Comparison of ENCODE assay signal across 9 cellular contexts in the genomic region with DNA sequence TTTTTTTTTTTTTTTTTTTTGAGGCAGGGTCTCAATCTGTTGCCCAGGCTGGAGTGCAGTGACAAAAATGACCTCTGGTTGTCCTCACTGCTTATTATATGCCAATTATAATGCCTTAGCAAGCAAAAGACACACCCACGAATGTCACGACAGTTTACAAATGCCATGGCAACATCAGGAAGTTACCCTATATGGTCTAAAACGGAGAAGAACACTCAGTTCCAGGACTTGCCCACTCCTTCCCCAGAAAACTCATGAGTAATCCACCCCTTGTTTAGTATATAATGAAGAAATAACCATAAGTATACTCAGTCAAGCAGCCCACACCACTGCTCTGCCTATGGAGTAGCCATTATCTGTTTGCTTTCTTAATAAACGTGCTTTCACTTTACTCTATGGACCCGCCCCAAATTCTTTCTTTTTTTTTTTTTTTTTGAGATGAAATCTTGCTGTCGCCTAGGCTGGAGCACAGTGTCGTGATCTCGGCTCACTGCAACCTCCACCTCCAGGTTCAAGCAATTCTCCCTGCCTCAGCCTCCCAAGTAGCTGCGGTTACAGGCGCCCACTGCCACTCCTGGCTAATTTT.
DNase-seq lines count a peak whose midpoint lies in the region; ATAC-seq and TF ChIP-seq lines count a peak whose summit lies in the region.
"Had no signal": no experiment of that assay in that cellular context is flagged by ENCODE, and none has a peak within 500 bp of the region (broad histone marks: within the 10 kb centered on the region; RNA-seq: fewer than 3 reads in every experiment).

No MANE protein-coding gene starts in this region.

- H3K27ac ChIP-seq in Karpas-422 (ENCODE audit: low read length), result no peak overlapping the region
- peak overlapping the region; percentile 71 for H3K27ac ChIP-seq in lower lobe of right lung

- peak overlapping the region; percentile 7 to 56 for H3K4me3 Mint-ChIP-seq in CD14-positive monocyte
- H3K4me3 Mint-ChIP-seq in activated T-cell treated with anti-CD3 and anti-CD28 coated beads, Interleukin-2, amount 50 U/mL, for 4 hours, result peak overlapping the region; percentile 39
- H3K4me3 Mint-ChIP-seq in immature natural killer cell, result peak overlapping the region in 1 of 5 donors; percentile 56

- TF ChIP-seq CTCF in CD14-positive monocyte (IDR thresholded peaks at IDR 0.05) (no peak), lower lobe of right lung (IDR thresholded peaks at IDR 0.05) (peak; percentile 16)

- intact Hi-C loops in CD14-positive monocyte (cut with micrococcal nuclease), result no loop called here
- intact Hi-C loops in lower lobe of right lung (cut with DNase I), result no loop called here

- H3K36me3 ChIP-seq in Karpas-422 (ENCODE audit: insufficient read depth, low read length) (no peaks in the 10 kb centered on the region), lower lobe of right lung (no peaks in the 10 kb centered on the region)

- H3K27ac Mint-ChIP-seq in CD14-positive monocyte, result no peak overlapping the region
- no peak overlapping the region for H3K27ac Mint-ChIP-seq in immature natural killer cell
- H3K27ac Mint-ChIP-seq: IgD-negative memory B cell had no signal

- H3K36me3 Mint-ChIP-seq in CD14-positive monocyte, result no peaks in the 10 kb centered on the region
- no peaks in the 10 kb centered on the region for H3K36me3 Mint-ChIP-seq in activated T-cell treated with anti-CD3 and anti-CD28 coated beads, Interleukin-2, amount 50 U/mL, for 4 hours (ENCODE audit: insufficient read depth)
- H3K36me3 Mint-ChIP-seq in immature natural killer cell, result peaks cover 0 to 3% (median 0%) of the 10 kb centered on the region in 3 donors
- H3K36me3 Mint-ChIP-seq: IgD-negative memory B cell had no signal

- H3K9ac ChIP-seq in Karpas-422 (ENCODE audit: low read length), result no peak overlapping the region

- no peak for DNase-seq in CD14-positive monocyte (ENCODE audit: low spot score)
- DNase-seq in Karpas-422, result peak; percentile 46
- no peak for DNase-seq in activated T-cell treated with anti-CD3 and anti-CD28 coated beads, Interleukin-2, amount 50 U/mL, for 4 hours
- no peak for DNase-seq in lower lobe of right lung
- no peak for DNase-seq in NCI-H510A treated with DMSO at 0.1 percent for 48 hours (lab: John Stamatoyannopoulos, UW)
- DNase-seq in immature natural killer cell, result no peak

- H3K4me3 ChIP-seq in Karpas-422 (ENCODE audit: low read length) (peak overlapping the region; percentile 39; the same call in 1 of the 2 replicates), lower lobe of right lung (peak overlapping the region; percentile 6)

- H3K4me1 Mint-ChIP-seq in CD14-positive monocyte (peaks cover 7% of the 10 kb centered on the region), immature natural killer cell (no peaks in the 10 kb centered on the region)
- peaks cover 14% of the 10 kb centered on the region for H3K4me1 Mint-ChIP-seq in activated T-cell treated with anti-CD3 and anti-CD28 coated beads, Interleukin-2, amount 50 U/mL, for 4 hours (ENCODE audit: low read depth)

- no peaks in the 10 kb centered on the region for H3K9me2 ChIP-seq in Karpas-422 (replicated peaks; ENCODE audit: insufficient read depth, low read length)

- H3K9me3 Mint-ChIP-seq in CD14-positive monocyte (peaks cover 0 to 2% (median 0%) of the 10 kb centered on the region in 7 donors), immature natural killer cell (peaks cover 0 to 2% (median 0%) of the 10 kb centered on the region in 6 donors)
- H3K9me3 Mint-ChIP-seq in activated T-cell treated with anti-CD3 and anti-CD28 coated beads, Interleukin-2, amount 50 U/mL, for 4 hours, result no peaks in the 10 kb centered on the region

- peak; percentile 84 to 89 for ATAC-seq in activated T-cell treated with anti-CD3 and anti-CD28 coated beads, Interleukin-2, amount 50 U/mL, for 4 hours
- ATAC-seq in lower lobe of right lung (peak; percentile 73 to 79), GM21381 (IDR thresholded peaks at IDR 0.05; ENCODE audit: unreplicated experiment) (no peak), HG03280 (IDR thresholded peaks at IDR 0.05; ENCODE audit: unreplicated experiment) (no peak)

- H3K79me2 ChIP-seq in Karpas-422 (ENCODE audit: low read length), result no peaks in the 10 kb centered on the region

- H2AFZ ChIP-seq in Karpas-422 (ENCODE audit: low read length), result peak overlapping the region; percentile 45; the same call in 1 of the 2 replicates

- peaks cover 16 to 22% (median 16%) of the 10 kb centered on the region in 3 donors for H3K27me3 Mint-ChIP-seq in CD14-positive monocyte (ENCODE audit: low read depth in 3 of 3)
- peaks cover 9% of the 10 kb centered on the region for H3K27me3 Mint-ChIP-seq in activated T-cell treated with anti-CD3 and anti-CD28 coated beads, Interleukin-2, amount 50 U/mL, for 4 hours (ENCODE audit: low read depth)
- peaks cover 1 to 5% (median 3%) of the 10 kb centered on the region in 3 donors for H3K27me3 Mint-ChIP-seq in immature natural killer cell (ENCODE audit: low read depth in 3 of 3)

- H3K4me1 ChIP-seq in Karpas-422 (ENCODE audit: low read length) (peaks cover 8% of the 10 kb centered on the region; the same call in 1 of the 2 replicates), lower lobe of right lung (peaks cover 49% of the 10 kb centered on the region)

- peak overlapping the region; percentile 51 for H3K4me2 ChIP-seq in Karpas-422 (ENCODE audit: low read depth, low read length, poor library complexity, severe bottlenecking)

- no peaks in the 10 kb centered on the region for H4K20me1 ChIP-seq in Karpas-422 (ENCODE audit: insufficient read depth, low read depth, low read length)

- no peaks in the 10 kb centered on the region for H3K27me3 ChIP-seq in Karpas-422 (ENCODE audit: low read length)
- H3K27me3 ChIP-seq in lower lobe of right lung (ENCODE audit: low read depth), result no peaks in the 10 kb centered on the region

- H3K9me3 ChIP-seq in Karpas-422 (ENCODE audit: low read length), result no peaks in the 10 kb centered on the region
- H3K9me3 ChIP-seq in lower lobe of right lung, result no peaks in the 10 kb centered on the region

Comparison
In these comparisons a context has a peak if more than half of its experiments do, and no peak if none do; other contexts are left out.
1. ATAC-seq: peak in activated T-cell treated with anti-CD3 and anti-CD28 coated beads, Interleukin-2, amount 50 U/mL, for 4 hours (2 of 2) and lower lobe of right lung (2 of 2); none in GM21381 (single experiment) and HG03280 (single experiment).